9 cellular contexts compared by ENCODE assay signal in the genomic region with DNA sequence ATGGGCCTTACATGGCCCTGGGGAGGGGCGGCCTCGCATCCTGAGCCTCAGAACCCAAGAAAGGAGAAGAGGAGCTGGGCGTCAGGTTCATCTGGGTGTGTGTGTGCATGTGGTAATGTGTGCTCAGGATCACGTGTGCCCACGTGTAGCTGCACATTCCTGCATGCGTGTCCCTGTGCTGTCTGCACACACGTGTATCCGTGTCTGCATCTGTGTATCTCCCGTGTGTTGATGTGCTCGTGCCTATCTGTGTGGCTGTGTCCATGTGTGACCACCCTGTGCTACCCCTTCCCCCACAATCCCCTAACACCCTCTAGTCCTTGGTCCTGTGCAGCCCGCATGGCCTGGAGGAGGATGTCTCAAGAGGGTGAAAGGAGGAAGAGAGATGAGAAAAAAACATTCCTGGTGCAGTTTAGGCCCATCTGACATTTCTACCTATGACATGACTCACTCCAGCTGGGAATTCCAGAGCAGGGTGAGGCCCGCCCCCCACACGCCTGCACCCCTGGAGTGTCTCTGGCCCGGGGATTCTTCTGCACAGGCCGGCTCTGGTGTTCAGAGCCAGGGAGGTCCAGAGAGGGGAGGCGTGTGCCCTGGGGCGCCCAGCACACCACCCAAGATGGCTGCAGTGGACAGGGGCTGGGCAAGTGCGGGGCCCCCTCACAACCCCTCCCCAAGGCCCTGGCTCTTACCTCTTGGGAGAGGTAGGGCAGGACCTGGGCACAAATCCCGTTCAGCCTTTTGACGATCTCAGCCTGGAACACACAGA. TPM values are rescaled to one million over a fixed set of nuclear protein-coding genes. Genes with fewer than 3 reads are reported as not detected.
DNase-seq lines count a peak whose midpoint lies in the region; ATAC-seq and TF ChIP-seq lines count a peak whose summit lies in the region.
"Had no signal": no experiment of that assay in that cellular context is flagged by ENCODE, and none has a peak within 500 bp of the region (broad histone marks: within the 10 kb centered on the region; RNA-seq: fewer than 3 reads in every experiment).

No MANE protein-coding gene starts in this region.

- TF ChIP-seq CTCF in 22Rv1 (IDR thresholded peaks at IDR 0.05) (no peak), HCT116 (IDR thresholded peaks at IDR 0.05 in 2 of 3, conservative IDR thresholded peaks at IDR 0.05 in 1 of 3; ENCODE audit: borderline replicate concordance in 1 of 3, insufficient read depth in 1 of 3, low read depth in 2 of 3, low read length in 2 of 3) (no peak), MCF 10A (IDR thresholded peaks at IDR 0.05; ENCODE audit: unreplicated experiment) (no peak)

- H3K36me3 Mint-ChIP-seq in MCF 10A (ENCODE audit: insufficient read depth, unreplicated experiment), result peaks cover 64% of the 10 kb centered on the region
- peaks cover 0 to 27% (median 21%) of the 10 kb centered on the region in 5 donors for H3K36me3 Mint-ChIP-seq in naive thymus-derived CD4-positive, alpha-beta T cell

- peaks cover 26% of the 10 kb centered on the region; the same call in 1 of the 2 replicates for H3K79me2 ChIP-seq in HCT116 (ENCODE audit: insufficient read depth, low read length)

- peaks cover 17 to 21% of the 10 kb centered on the region in 2 experiments for H3K36me3 ChIP-seq in HCT116 (ENCODE audit: control insufficient read depth in 1 of 2, insufficient read depth in 2 of 2, low read length in 2 of 2)
- peaks cover 17 to 70% (median 39%) of the 10 kb centered on the region in 3 experiments for H3K36me3 ChIP-seq in naive thymus-derived CD4-positive, alpha-beta T cell (ENCODE audit: control insufficient read depth in 2 of 3, insufficient read depth in 3 of 3, low read length in 3 of 3)
- H3K36me3 ChIP-seq in aorta (ENCODE audit: control insufficient read depth in 1 of 2, insufficient read depth in 2 of 2, low read length in 1 of 2), result peaks cover 2 to 9% of the 10 kb centered on the region in 2 donors

- RAD21 ChIA-PET in HCT116 (lab: Charles Lee; ENCODE audit: low non-redundant PET in 1 of 2, low total read pairs in 2 of 2, uncharacterized antibody in 2 of 2, unreplicated experiment in 2 of 2), result interaction anchor here in 1 of 2 experiments (0.6 to 0.7 kb wide), 3 partner anchors 9 to 20 kb away, joined by 3 to 7 read pairs (median 4); no protein-coding TSS in a partner anchor

- intact Hi-C loops in HCT116 (cut with micrococcal nuclease), result no loop called here
- intact Hi-C loops in MCF 10A (cut with micrococcal nuclease), result no loop called here
- intact Hi-C loops in naive thymus-derived CD4-positive, alpha-beta T cell (cut with micrococcal nuclease), result no loop called here
- intact Hi-C loops in aorta (cut with DNase I), result no loop called here

- ATAC-seq in HCT116, result peak; percentile 65
- ATAC-seq in naive thymus-derived CD4-positive, alpha-beta T cell, result no peak
- ATAC-seq in HG02938 (IDR thresholded peaks at IDR 0.05; ENCODE audit: unreplicated experiment), result no peak
- no peak for ATAC-seq in aorta (ENCODE audit: low FRiP score)

- peak overlapping the region; percentile 40 for H3K27ac ChIP-seq in 22Rv1
- H3K27ac ChIP-seq in HCT116 (ENCODE audit: low read depth, low read length), result peak overlapping the region; percentile 88
- peak overlapping the region; percentile 55 for H3K27ac ChIP-seq in naive thymus-derived CD4-positive, alpha-beta T cell (ENCODE audit: low read depth, low read length)
- H3K27ac ChIP-seq in aorta (ENCODE audit: low read depth in 1 of 2, low read length in 2 of 2), result no peak overlapping the region

- H3K9me2 ChIP-seq in HCT116 (ENCODE audit: insufficient read depth), result no peaks in the 10 kb centered on the region

- peaks cover 39% of the 10 kb centered on the region for H3K4me1 Mint-ChIP-seq in MCF 10A (ENCODE audit: insufficient read depth, unreplicated experiment)
- peaks cover 26 to 65% (median 44%) of the 10 kb centered on the region in 7 donors for H3K4me1 Mint-ChIP-seq in naive thymus-derived CD4-positive, alpha-beta T cell

- H3K27ac Mint-ChIP-seq in MCF 10A (ENCODE audit: low read depth, unreplicated experiment), result peak overlapping the region; percentile 90
- peak overlapping the region; percentile 45 to 83 (median 76) for H3K27ac Mint-ChIP-seq in naive thymus-derived CD4-positive, alpha-beta T cell

- H3K27me3 Mint-ChIP-seq in MCF 10A (ENCODE audit: insufficient read depth, unreplicated experiment), result no peaks in the 10 kb centered on the region
- H3K27me3 Mint-ChIP-seq in naive thymus-derived CD4-positive, alpha-beta T cell, result no peaks in the 10 kb centered on the region

- H2AFZ ChIP-seq in HCT116 (ENCODE audit: low read depth, low read length, poor library complexity, severe bottlenecking), result no peak overlapping the region

- 86 to 88% methylated on average over 20 of the region's 20 CpGs for WGBS in aorta, 2 donors

- POLR2A ChIA-PET in HCT116 (lab: Charles Lee) (interaction anchor here (0.6 kb wide), 1 partner anchor 289 kb away, joined by 4 read pairs; no protein-coding TSS in a partner anchor), MCF 10A (lab: Yijun Ruan, JAX) (interaction anchor here (0.5 to 5.7 kb wide), 7 partner anchors 8 to 291 kb away, joined by 3 to 56 read pairs (median 5); a partner anchor contains a TSS)
- POLR2A ChIA-PET in naive thymus-derived CD4-positive, alpha-beta T cell (lab: Charles Lee), result interaction anchor here (1.5 to 14.9 kb wide), 3 partner anchors 6 to 24 kb away, joined by 5 to 359 read pairs (median 167); a partner anchor contains a TSS

- peak overlapping the region in 1 of 2 experiments; percentile 34; a peak in 3 of 4 replicates for H3K4me3 ChIP-seq in HCT116 (replicated peaks in 1 of 2; ENCODE audit: low read depth in 1 of 2, low read length in 2 of 2)
- no peak overlapping the region for H3K4me3 ChIP-seq in naive thymus-derived CD4-positive, alpha-beta T cell (ENCODE audit: low read length)
- no peak overlapping the region for H3K4me3 ChIP-seq in aorta (ENCODE audit: low read length in 2 of 2)
- H3K4me3 ChIP-seq: Peyer's patch had no signal

- TF ChIP-seq POLR2A in HCT116 (IDR thresholded peaks at IDR 0.05; ENCODE audit: borderline replicate concordance, extremely low read depth, insufficient read depth, insufficient read length), result no peak

- no peak for TF ChIP-seq RAD21 in HCT116 (IDR thresholded peaks at IDR 0.05; ENCODE audit: low read depth)

- H3K9me3 Mint-ChIP-seq in MCF 10A (ENCODE audit: unreplicated experiment), result no peaks in the 10 kb centered on the region
- no peaks in the 10 kb centered on the region for H3K9me3 Mint-ChIP-seq in naive thymus-derived CD4-positive, alpha-beta T cell

- H3K9ac ChIP-seq in HCT116 (ENCODE audit: low read length), result peak overlapping the region; percentile 38

- H3K9me3 ChIP-seq in HCT116 (ENCODE audit: control insufficient read depth in 1 of 2, insufficient read depth in 1 of 2, low read depth in 1 of 2, low read length in 2 of 2) (no peaks in the 10 kb centered on the region), aorta (ENCODE audit: control insufficient read depth, low read length) (no peaks in the 10 kb centered on the region)
- no peaks in the 10 kb centered on the region for H3K9me3 ChIP-seq in naive thymus-derived CD4-positive, alpha-beta T cell (ENCODE audit: control insufficient read depth in 2 of 3, low read length in 3 of 3)
- H3K9me3 ChIP-seq: Peyer's patch had no signal

- DNase-seq in HCT116 (ENCODE audit: low read depth, low spot score) (no peak), MCF 10A (ENCODE audit: unreplicated experiment) (peak; percentile 86), SK-N-DZ (ENCODE audit: low spot score) (no peak), activated gamma-delta T cell treated with Interleukin-2 at 50 U/mL for 16 hours (no peak), aorta (no peak)
- DNase-seq in naive thymus-derived CD4-positive, alpha-beta T cell, result no peak

- peak overlapping the region; percentile 65 for H3K4me3 Mint-ChIP-seq in MCF 10A (ENCODE audit: unreplicated experiment)
- peak overlapping the region in 9 of 10 donors; percentile 12 to 83 (median 53) for H3K4me3 Mint-ChIP-seq in naive thymus-derived CD4-positive, alpha-beta T cell

- no peaks in the 10 kb centered on the region for H4K20me1 ChIP-seq in HCT116 (ENCODE audit: insufficient read depth)

- peak overlapping the region; percentile 75 for H3K4me2 ChIP-seq in HCT116 (ENCODE audit: low read length)

- H3K4me1 ChIP-seq in HCT116 (ENCODE audit: control insufficient read depth in 1 of 2, insufficient read depth in 2 of 2, low read length in 2 of 2), result peaks cover 25 to 46% of the 10 kb centered on the region in 2 experiments
- peaks cover 12 to 60% of the 10 kb centered on the region in 2 donors for H3K4me1 ChIP-seq in naive thymus-derived CD4-positive, alpha-beta T cell (ENCODE audit: control insufficient read depth in 2 of 2, insufficient read depth in 2 of 2, low read length in 2 of 2)
- H3K4me1 ChIP-seq in aorta (ENCODE audit: control insufficient read depth in 1 of 2, insufficient read depth in 2 of 2, low read length in 2 of 2), result no peaks in the 10 kb centered on the region

- CTCF ChIA-PET in HCT116 (lab: Charles Lee) (interaction anchor here (0.9 kb wide), 1 partner anchor 20 kb away, joined by 3 read pairs; no protein-coding TSS in a partner anchor), MCF 10A (lab: Yijun Ruan, JAX) (interaction anchor here (0.5 to 0.9 kb wide), 3 partner anchors 12 to 127 kb away, joined by 3 to 4 read pairs (median 4); no protein-coding TSS in a partner anchor)
- CTCF ChIA-PET in naive thymus-derived CD4-positive, alpha-beta T cell (lab: Charles Lee), result interaction anchor here (0.5 to 0.6 kb wide), 2 partner anchors 16 kb away, joined by 3 read pairs; no protein-coding TSS in a partner anchor

- BruUV-seq in HCT116 (replicated peaks; lab: Mats Ljungman, UMichigan), result no TSS peak
- BruUV-seq in MCF 10A (replicated peaks; lab: Mats Ljungman, UMichigan), result no TSS peak

- no peaks in the 10 kb centered on the region for H3K27me3 ChIP-seq in HCT116 (ENCODE audit: insufficient read depth, low read length)
- no peaks in the 10 kb centered on the region for H3K27me3 ChIP-seq in naive thymus-derived CD4-positive, alpha-beta T cell (ENCODE audit: control insufficient read depth in 2 of 2, insufficient read depth in 2 of 2, low read length in 2 of 2)
- H3K27me3 ChIP-seq in aorta (ENCODE audit: control insufficient read depth in 1 of 2, insufficient read depth in 2 of 2, low read length in 1 of 2), result no peaks in the 10 kb centered on the region
- H3K27me3 ChIP-seq: Peyer's patch had no signal

RNA-seq across cellular contexts. Expression of a gene that starts 7.1 kb away (rescaled TPM):
- 263 TPM for total RNA-seq in HCT116 (2021; ENCODE audit: unreplicated experiment)
- 320 and 329 TPM in 2 replicates for polyA plus RNA-seq in HCT116 (2012)
- 266 and 273 TPM in 2 replicates for total RNA-seq in MCF 10A (2022)
- total RNA-seq in naive thymus-derived CD4-positive, alpha-beta T cell, result 1,000 to 10,000 TPM in 2 of 5 experiments, 100 to 1,000 TPM in 3; 658 to 1,102 (median 755) TPM
- 100 to 1,000 TPM; 643 to 982 TPM for polyA plus RNA-seq in naive thymus-derived CD4-positive, alpha-beta T cell
- polyA plus RNA-seq in SK-N-DZ (2014; cell fraction: cytosol; rRNA removed), result 197 and 209 TPM in 2 replicates
- 168 and 213 TPM in 2 replicates for polyA plus RNA-seq in SK-N-DZ (2014; cell fraction: nucleus; rRNA removed)
- 100 to 1,000 TPM; 305 to 374 TPM for total RNA-seq in aorta
- polyA plus RNA-seq in aorta, result 100 to 1,000 TPM; 598 to 642 TPM

RNA-seq across cellular contexts. Expression of a gene that starts 26.1 kb away (rescaled TPM):
- total RNA-seq in HCT116 (2021; ENCODE audit: unreplicated experiment) (35.6 TPM), MCF 10A (2022) (1.9 and 3.0 TPM in 2 replicates), aorta (10 to 100 TPM; 32.9 to 54.8 TPM)
- polyA plus RNA-seq in HCT116 (2012), result 41.3 and 49.3 TPM in 2 replicates
- total RNA-seq in naive thymus-derived CD4-positive, alpha-beta T cell, result 10 to 100 TPM in 4 of 5 experiments, 1 to 10 TPM in 1; 1.1 to 33.6 (median 19.9) TPM
- 10 to 100 TPM; 10.8 to 13.1 TPM for polyA plus RNA-seq in naive thymus-derived CD4-positive, alpha-beta T cell
- polyA plus RNA-seq in SK-N-DZ (2014; cell fraction: cytosol; rRNA removed), result 1.2 and 1.7 TPM in 2 replicates
- polyA plus RNA-seq in SK-N-DZ (2014; cell fraction: nucleus; rRNA removed), result 1.1 and 2.9 TPM in 2 replicates
- polyA plus RNA-seq in aorta, result 100 to 1,000 TPM in 1 of 2 donors, 10 to 100 TPM in 1; 32.7 to 127 TPM

RNA-seq across cellular contexts. Expression of a gene that starts 39.0 kb away (rescaled TPM):
- total RNA-seq in HCT116 (2021; ENCODE audit: unreplicated experiment) (56.5 TPM), MCF 10A (2022) (40.9 and 48.1 TPM in 2 replicates), aorta (10 to 100 TPM; 57.1 to 65.6 TPM)
- 48.4 and 50.8 TPM in 2 replicates for polyA plus RNA-seq in HCT116 (2012)
- 10 to 100 TPM in 1 of 5 experiments, 1 to 10 TPM in 4; 1.2 to 11.2 (median 7.2) TPM for total RNA-seq in naive thymus-derived CD4-positive, alpha-beta T cell
- polyA plus RNA-seq in naive thymus-derived CD4-positive, alpha-beta T cell, result 1 to 10 TPM in 1 of 2 donors, under 1 TPM in 1; 0.92 to 1.3 TPM
- polyA plus RNA-seq in SK-N-DZ (2014; cell fraction: cytosol; rRNA removed), result 19.1 and 24.7 TPM in 2 replicates
- polyA plus RNA-seq in SK-N-DZ (2014; cell fraction: nucleus; rRNA removed), result 24.0 and 25.2 TPM in 2 replicates
- polyA plus RNA-seq in aorta, result 10 to 100 TPM; 43.2 to 44.2 TPM

Comparison
In these comparisons a context has a peak if more than half of its experiments do, and no peak if none do; other contexts are left out.
1. H3K27ac ChIP-seq: peak in 22Rv1 (single experiment), HCT116 (single experiment) and naive thymus-derived CD4-positive, alpha-beta T cell (single experiment); none in aorta (0 of 2).